11 cellular contexts compared by ENCODE assay signal in the genomic region with DNA sequence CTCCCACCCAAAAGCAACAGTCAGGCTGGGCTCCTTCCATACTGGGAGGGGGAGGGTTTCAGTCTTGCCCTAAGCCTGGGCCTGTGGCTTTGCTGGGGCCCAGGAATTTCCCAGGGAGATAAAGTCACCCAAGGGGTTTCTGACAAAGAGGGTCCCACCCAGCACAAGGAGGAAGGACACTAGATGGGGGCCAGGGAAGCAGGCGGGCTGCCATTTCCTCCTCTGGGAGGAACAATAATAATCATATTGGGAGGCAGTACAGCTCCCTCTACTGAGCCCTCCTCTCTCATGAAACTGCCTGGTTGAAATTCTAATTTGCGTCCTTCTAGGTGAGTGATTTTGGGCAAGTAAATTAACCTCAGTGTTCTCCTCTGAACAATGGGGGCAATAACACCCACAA. TPM values are rescaled to one million over a fixed set of nuclear protein-coding genes. Genes with fewer than 3 reads are reported as not detected.
DNase-seq lines count a peak whose midpoint lies in the region; ATAC-seq, FAIRE-seq and TF ChIP-seq lines count a peak whose summit lies in the region.
"Had no signal": no experiment of that assay in that cellular context is flagged by ENCODE, and none has a peak within 500 bp of the region (broad histone marks: within the 10 kb centered on the region; RNA-seq: fewer than 3 reads in every experiment).

No MANE protein-coding gene starts in this region.

- no peaks in the 10 kb centered on the region for H3K27me3 Mint-ChIP-seq in naive thymus-derived CD8-positive, alpha-beta T cell
- H3K27me3 Mint-ChIP-seq in endothelial cell (ENCODE audit: unreplicated experiment), result peaks cover 3% of the 10 kb centered on the region

- H3K4me3 ChIP-seq in HepG2 (replicated peaks in 1 of 3; ENCODE audit: insufficient read depth in 1 of 3, low read depth in 2 of 3, low read length in 3 of 3) (no peak overlapping the region), right lobe of liver (no peak overlapping the region), esophagus squamous epithelium (no peak overlapping the region)
- H3K4me3 ChIP-seq: tibial nerve had no signal

- H3K4me2 ChIP-seq in HepG2 (ENCODE audit: low read depth, low read length), result no peak overlapping the region

- no peak overlapping the region for H2AFZ ChIP-seq in HepG2 (ENCODE audit: low read length)

- peaks cover 19 to 64% (median 55%) of the 10 kb centered on the region in 4 donors for H3K4me1 Mint-ChIP-seq in naive thymus-derived CD8-positive, alpha-beta T cell
- H3K4me1 Mint-ChIP-seq in endothelial cell (ENCODE audit: unreplicated experiment), result peaks cover 27% of the 10 kb centered on the region

- no peaks in the 10 kb centered on the region for H4K20me1 ChIP-seq in HepG2 (ENCODE audit: insufficient read depth, low read length)

- DNase-seq in HepG2 (ENCODE audit: low spot score), result no peak
- no peak for DNase-seq in right lobe of liver
- no peak for DNase-seq in esophagus squamous epithelium (lab: John Stamatoyannopoulos, UW)
- DNase-seq in naive thymus-derived CD8-positive, alpha-beta T cell, result no peak
- no peak for DNase-seq in hepatic stellate cell (ENCODE audit: low spot score)
- no peak for DNase-seq in endothelial cell (ENCODE audit: low spot score)
- DNase-seq: left cardiac atrium, NCI-H1930 had no signal

- no TSS peak for BruUV-seq in HepG2 (replicated peaks; lab: Mats Ljungman, UMichigan)

- H3K36me3 ChIP-seq in HepG2 (replicated peaks in 1 of 2; ENCODE audit: control insufficient read depth in 1 of 2, insufficient read depth in 2 of 2, low read length in 2 of 2) (no peaks in the 10 kb centered on the region), right lobe of liver (no peaks in the 10 kb centered on the region), esophagus squamous epithelium (peaks cover 1 to 70% (median 5%) of the 10 kb centered on the region in 3 donors)

- H3K9me3 Mint-ChIP-seq in naive thymus-derived CD8-positive, alpha-beta T cell, result peaks cover 0 to 3% (median 0%) of the 10 kb centered on the region in 9 donors
- H3K9me3 Mint-ChIP-seq in endothelial cell (ENCODE audit: unreplicated experiment), result no peaks in the 10 kb centered on the region

- TF ChIP-seq RAD21 in HepG2 (CRISPR knock-in tag; IDR thresholded peaks at IDR 0.05), result no peak

- no peak for TF ChIP-seq POLR2A in HepG2 (IDR thresholded peaks at IDR 0.05; ENCODE audit: insufficient read depth in 1 of 2, low read depth in 2 of 2, low read length in 2 of 2)
- no peak for TF ChIP-seq POLR2A in right lobe of liver (IDR thresholded peaks at IDR 0.05)
- TF ChIP-seq POLR2A in esophagus squamous epithelium (IDR thresholded peaks at IDR 0.05), result no peak

- TF ChIP-seq CTCF in HepG2 (CRISPR knock-in tag; IDR thresholded peaks at IDR 0.05) (no peak), right lobe of liver (IDR thresholded peaks at IDR 0.05) (no peak), esophagus squamous epithelium (IDR thresholded peaks at IDR 0.05) (no peak), endothelial cell (IDR thresholded peaks at IDR 0.05; ENCODE audit: unreplicated experiment) (no peak)

- H3K9ac ChIP-seq in HepG2 (ENCODE audit: insufficient read depth, low read depth, low read length), result no peak overlapping the region

- H3K36me3 Mint-ChIP-seq in naive thymus-derived CD8-positive, alpha-beta T cell, result peaks cover 0 to 82% (median 26%) of the 10 kb centered on the region in 3 donors
- peaks cover 24% of the 10 kb centered on the region for H3K36me3 Mint-ChIP-seq in endothelial cell (ENCODE audit: low read depth, unreplicated experiment)

- H3K27ac ChIP-seq in HepG2 (ENCODE audit: extremely low read length, insufficient read depth, low read length) (no peak overlapping the region), right lobe of liver (no peak overlapping the region), esophagus squamous epithelium (peak overlapping the region in 3 of 4 donors; percentile 31 to 53 (median 52))

- POLR2A ChIA-PET in HepG2 (lab: Yijun Ruan, JAX), result no interaction called here
- POLR2A ChIA-PET in naive thymus-derived CD8-positive, alpha-beta T cell (lab: Charles Lee), result no interaction called here

- in situ Hi-C loops in HepG2 (cut with HindIII; ENCODE audit: extremely low pct_ligation_motif_present, low pct_unique_long_range_greater_than_20kb), result no loop called here

- no peaks in the 10 kb centered on the region for H3K79me2 ChIP-seq in HepG2 (ENCODE audit: insufficient read depth, low read length)

- no peak for TF ChIP-seq EP300 in HepG2 (IDR thresholded peaks at IDR 0.05; ENCODE audit: low read depth in 2 of 2, low read length in 2 of 2)
- no peak for TF ChIP-seq EP300 in HepG2 (CRISPR knock-in tag; IDR thresholded peaks at IDR 0.05; ENCODE audit: borderline replicate concordance)

- H3K27ac Mint-ChIP-seq in naive thymus-derived CD8-positive, alpha-beta T cell, result peak overlapping the region in 9 of 10 donors; percentile 6 to 80 (median 60)
- H3K27ac Mint-ChIP-seq in endothelial cell (ENCODE audit: unreplicated experiment), result no peak overlapping the region

- H3K4me1 ChIP-seq in HepG2 (ENCODE audit: insufficient read depth, low read length), result no peaks in the 10 kb centered on the region
- peaks cover 0 to 6% (median 0%) of the 10 kb centered on the region in 4 donors for H3K4me1 ChIP-seq in right lobe of liver
- H3K4me1 ChIP-seq in esophagus squamous epithelium, result peaks cover 0 to 25% (median 13%) of the 10 kb centered on the region in 3 donors

- intact Hi-C loops in HepG2 (cut with micrococcal nuclease; ENCODE audit: unreplicated experiment) (no loop called here), right lobe of liver (cut with DNase I) (no loop called here), esophagus squamous epithelium (cut with DNase I) (no loop called here)

- WGBS in HepG2 (ENCODE audit: low lambda C conversion rate), result no CpG with 5 or more reads among the region's 2 CpGs
- WGBS in right lobe of liver (ENCODE audit: insufficient coverage, low coverage, low lambda C conversion rate, missing lambda C conversion rate), result 67% methylated on average over 2 of the region's 2 CpGs
- WGBS in esophagus squamous epithelium, 2 donors, result 72 to 83% methylated on average over 1 to 2 of the region's 2 CpGs

- no peak for ATAC-seq in HepG2
- ATAC-seq in right lobe of liver, result no peak
- ATAC-seq in naive thymus-derived CD8-positive, alpha-beta T cell, result no peak
- ATAC-seq in HG03108 (IDR thresholded peaks at IDR 0.05; ENCODE audit: unreplicated experiment), result no peak
- ATAC-seq in HG02763 (IDR thresholded peaks at IDR 0.05; ENCODE audit: unreplicated experiment), result no peak

- FAIRE-seq in HepG2 (lab: Jason Lieb, UNC), result no peak

- CTCF ChIA-PET in HepG2 (lab: Yijun Ruan, JAX; ENCODE audit: low intra/inter-chr PET ratio, low total read pairs), result no interaction called here

- no peaks in the 10 kb centered on the region for H3K9me3 ChIP-seq in HepG2 (ENCODE audit: low read length)
- H3K9me3 ChIP-seq in right lobe of liver, result no peaks in the 10 kb centered on the region
- no peaks in the 10 kb centered on the region for H3K9me3 ChIP-seq in esophagus squamous epithelium

- no peak overlapping the region for H3K4me3 Mint-ChIP-seq in naive thymus-derived CD8-positive, alpha-beta T cell
- H3K4me3 Mint-ChIP-seq in endothelial cell (ENCODE audit: unreplicated experiment), result no peak overlapping the region

- H3K27me3 ChIP-seq in HepG2 (ENCODE audit: control insufficient read depth in 1 of 2, insufficient read depth in 2 of 2, low read length in 2 of 2) (no peaks in the 10 kb centered on the region), right lobe of liver (no peaks in the 10 kb centered on the region), esophagus squamous epithelium (no peaks in the 10 kb centered on the region)
- H3K27me3 ChIP-seq: tibial nerve had no signal

RNA-seq across cellular contexts. Expression of a gene that starts 7.9 kb away (rescaled TPM):
- 3.3 and 6.8 TPM in 2 replicates for total RNA-seq in HepG2 (2016; rRNA removed; fragmentation: Illumina TruSeq; extraction: Trizol)
- total RNA-seq in HepG2 (2016; cell fraction: cytosol; rRNA removed; fragmentation: Illumina TruSeq; extraction: Trizol; ENCODE audit: low read depth), result 1.4 and 1.8 TPM in 2 replicates
- 3.2 and 8.2 TPM in 2 replicates for total RNA-seq in HepG2 (2016; cell fraction: insoluble cytoplasmic fraction; rRNA removed; fragmentation: Illumina TruSeq; extraction: Trizol)
- total RNA-seq in HepG2 (2016; cell fraction: membrane; rRNA removed; fragmentation: Illumina TruSeq; extraction: Trizol), result 3.1 TPM in 2 replicates
- total RNA-seq in HepG2 (2016; cell fraction: nucleus; rRNA removed; fragmentation: Illumina TruSeq; extraction: Trizol), result 8.8 and 10.7 TPM in 2 replicates
- 8.0 and 10.8 TPM in 2 replicates for polyA plus RNA-seq in HepG2 (2011; rRNA removed)
- polyA plus RNA-seq in HepG2 (2011; cell fraction: cytosol; rRNA removed), result 6.6 and 7.8 TPM in 2 replicates
- 20.3 and 24.2 TPM in 2 replicates for polyA plus RNA-seq in HepG2 (2011; cell fraction: nucleus; rRNA removed)
- polyA plus RNA-seq in HepG2 (2012), result 3.0 and 3.5 TPM in 2 replicates
- polyA plus RNA-seq in HepG2 (2016; cell fraction: cytosol; fragmentation: Illumina TruSeq; extraction: Trizol; ENCODE audit: low read depth), result 0.63 and 0.74 TPM in 2 replicates
- polyA plus RNA-seq in HepG2 (2016; cell fraction: insoluble cytoplasmic fraction; fragmentation: Illumina TruSeq; extraction: Trizol; ENCODE audit: low read depth), result 3.0 and 3.7 TPM in 2 replicates
- 1.5 and 2.2 TPM in 2 replicates for polyA plus RNA-seq in HepG2 (2016; cell fraction: membrane; fragmentation: Illumina TruSeq; extraction: Trizol; ENCODE audit: low read depth)
- polyA plus RNA-seq in HepG2 (2016; cell fraction: nucleus; fragmentation: Illumina TruSeq; extraction: Trizol; ENCODE audit: insufficient read depth, low read depth), result 19.5 and 22.7 TPM in 2 replicates
- 25.8 and 85.0 TPM in 2 replicates for polyA minus RNA-seq in HepG2 (2011; rRNA and poly(A)+ RNA removed; ENCODE audit: low replicate concordance)
- 5.1 and 6.3 TPM in 2 replicates for polyA minus RNA-seq in HepG2 (2011; cell fraction: cytosol; rRNA and poly(A)+ RNA removed)
- polyA minus RNA-seq in HepG2 (2011; cell fraction: nucleus; rRNA and poly(A)+ RNA removed), result 6.6 and 7.5 TPM in 2 replicates
- total RNA-seq in right lobe of liver, result 10 to 100 TPM; 12.6 to 32.7 (median 21.5) TPM
- total RNA-seq in esophagus squamous epithelium, result 10 to 100 TPM; 19.6 to 31.9 (median 28.5) TPM
- total RNA-seq in naive thymus-derived CD8-positive, alpha-beta T cell, result 100 to 1,000 TPM; 131 to 136 TPM
- 10 to 100 TPM; 26.3 to 71.2 (median 53.0) TPM for polyA plus RNA-seq in naive thymus-derived CD8-positive, alpha-beta T cell
- total RNA-seq in endothelial cell (ENCODE audit: unreplicated experiment), result 44.6 TPM

RNA-seq across cellular contexts. Expression of a gene that starts 31.4 kb away (rescaled TPM):
- 5.5 and 8.5 TPM in 2 replicates for total RNA-seq in HepG2 (2016; rRNA removed; fragmentation: Illumina TruSeq; extraction: Trizol)
- total RNA-seq in HepG2 (2016; cell fraction: cytosol; rRNA removed; fragmentation: Illumina TruSeq; extraction: Trizol; ENCODE audit: low read depth), result 0.81 and 0.88 TPM in 2 replicates
- total RNA-seq in HepG2 (2016; cell fraction: insoluble cytoplasmic fraction; rRNA removed; fragmentation: Illumina TruSeq; extraction: Trizol), result 7.0 and 7.8 TPM in 2 replicates
- 2.5 and 3.2 TPM in 2 replicates for total RNA-seq in HepG2 (2016; cell fraction: membrane; rRNA removed; fragmentation: Illumina TruSeq; extraction: Trizol)
- total RNA-seq in HepG2 (2016; cell fraction: nucleus; rRNA removed; fragmentation: Illumina TruSeq; extraction: Trizol), result 15.0 and 17.9 TPM in 2 replicates
- polyA plus RNA-seq in HepG2 (2011; rRNA removed), result 6.7 and 9.2 TPM in 2 replicates
- polyA plus RNA-seq in HepG2 (2011; cell fraction: cytosol; rRNA removed), result 8.0 and 9.7 TPM in 2 replicates
- 11.1 and 13.1 TPM in 2 replicates for polyA plus RNA-seq in HepG2 (2011; cell fraction: nucleus; rRNA removed)
- 10.7 and 11.6 TPM in 2 replicates for polyA plus RNA-seq in HepG2 (2012)
- 1.7 and 1.8 TPM in 2 replicates for polyA plus RNA-seq in HepG2 (2016; cell fraction: cytosol; fragmentation: Illumina TruSeq; extraction: Trizol; ENCODE audit: low read depth)
- polyA plus RNA-seq in HepG2 (2016; cell fraction: insoluble cytoplasmic fraction; fragmentation: Illumina TruSeq; extraction: Trizol; ENCODE audit: low read depth), result 7.6 and 10.5 TPM in 2 replicates
- 2.6 and 3.9 TPM in 2 replicates for polyA plus RNA-seq in HepG2 (2016; cell fraction: membrane; fragmentation: Illumina TruSeq; extraction: Trizol; ENCODE audit: low read depth)
- 33.1 and 37.0 TPM in 2 replicates for polyA plus RNA-seq in HepG2 (2016; cell fraction: nucleus; fragmentation: Illumina TruSeq; extraction: Trizol; ENCODE audit: insufficient read depth, low read depth)
- polyA minus RNA-seq in HepG2 (2011; rRNA and poly(A)+ RNA removed; ENCODE audit: low replicate concordance), result 12.2 and 26.0 TPM in 2 replicates
- 14.8 and 15.8 TPM in 2 replicates for polyA minus RNA-seq in HepG2 (2011; cell fraction: cytosol; rRNA and poly(A)+ RNA removed)
- 5.7 and 7.3 TPM in 2 replicates for polyA minus RNA-seq in HepG2 (2011; cell fraction: nucleus; rRNA and poly(A)+ RNA removed)
- 10 to 100 TPM; 18.4 to 34.1 (median 28.8) TPM for total RNA-seq in right lobe of liver
- 10 to 100 TPM; 14.3 to 22.0 (median 17.1) TPM for total RNA-seq in esophagus squamous epithelium
- total RNA-seq in naive thymus-derived CD8-positive, alpha-beta T cell, result 10 to 100 TPM in 1 of 2 experiments, 1 to 10 TPM in 1; 9.7 to 13.1 TPM
- polyA plus RNA-seq in naive thymus-derived CD8-positive, alpha-beta T cell, result 1 to 10 TPM; 5.1 to 9.4 (median 5.5) TPM
- total RNA-seq in endothelial cell (ENCODE audit: unreplicated experiment), result 26.6 TPM

Comparison
In these comparisons a context has a peak if more than half of its experiments do, and no peak if none do; other contexts are left out.
1. H3K27ac ChIP-seq: peak in esophagus squamous epithelium (3 of 4); none in HepG2 (single experiment) and right lobe of liver (0 of 3).